ENCODE assay signal across 8 cellular contexts in genomic region chr16:53435066-53435688, GRCh38.
DNase-seq lines count a peak whose midpoint lies in the region; ATAC-seq and TF ChIP-seq lines count a peak whose summit lies in the region.

No MANE protein-coding gene starts in this region.

- H3K4me3 ChIP-seq in AG10803 (ENCODE audit: low read length), result peak overlapping the region; percentile 92
- H3K4me3 ChIP-seq in coronary artery, result peak overlapping the region; percentile 94

- ATAC-seq in HG03175 (IDR thresholded peaks at IDR 0.05; ENCODE audit: unreplicated experiment), result peak; percentile 89

- H3K27ac ChIP-seq in coronary artery, result peak overlapping the region; percentile 89 to 98

- DNase-seq in AG10803 (ENCODE audit: low read depth), result peak; percentile 86
- peak; percentile 60 for DNase-seq in NCI-H345 (lab: John Stamatoyannopoulos, UW)
- peak; percentile 15 to 26 for DNase-seq in activated CD4-positive, alpha-beta T cell treated with anti-CD3 and anti-CD28 coated beads for 24 hours (ENCODE audit: low read depth in 2 of 2)
- peak; percentile 85 for DNase-seq in coronary artery (ENCODE audit: low spot score)
- peak; percentile 94 for DNase-seq in left kidney (ENCODE audit: low read depth, low spot score)
- peak; percentile 41 to 63 for DNase-seq in stimulated activated CD4-positive, alpha-beta T cell treated with anti-CD3 and anti-CD28 coated beads, Interleukin-2, amount 100 ng/mL, for 24 hours

- in situ Hi-C loops in GM18951 (cut with MboI; ENCODE audit: low sequenced_read_pairs, unreplicated experiment), result no loop called here

- TF ChIP-seq CTCF in AG10803 (conservative IDR thresholded peaks at IDR 0.05; ENCODE audit: low read length) (no peak), coronary artery (IDR thresholded peaks at IDR 0.05) (no peak)

- peak; percentile 56 for TF ChIP-seq POLR2A in GM18951 (IDR thresholded peaks at IDR 0.05; ENCODE audit: extremely low read depth, insufficient read depth, insufficient read length)

Comparison
In these comparisons a context has a peak if more than half of its experiments do, and no peak if none do; other contexts are left out.
1. Peak in every context shown above with its lines: DNase-seq, ATAC-seq, H3K4me3 ChIP-seq and H3K27ac ChIP-seq.
2. DNase-seq: peak in every context shown above with its lines; median percentile 94 in left kidney; 86 in AG10803; 85 in coronary artery; 60 in NCI-H345; 52 in stimulated activated CD4-positive, alpha-beta T cell treated with anti-CD3 and anti-CD28 coated beads, Interleukin-2, amount 100 ng/mL, for 24 hours; 20 in activated CD4-positive, alpha-beta T cell treated with anti-CD3 and anti-CD28 coated beads for 24 hours.